In genomic region chr5:102971693-102972293, GRCh38 we compare ENCODE assay signal across 8 cellular contexts.
A peak's percentile ranks its signal among the peaks of the same experiment; 100 is the strongest.
DNase-seq lines count a peak whose midpoint lies in the region; ATAC-seq and TF ChIP-seq lines count a peak whose summit lies in the region.

No MANE protein-coding gene starts in this region.

- TF ChIP-seq POLR2A in adrenal gland (IDR thresholded peaks at IDR 0.05), result no peak

- no peaks in the 10 kb centered on the region for H3K4me1 ChIP-seq in adrenal gland (replicated peaks in 1 of 2)

- no peaks in the 10 kb centered on the region for H3K27me3 ChIP-seq in adrenal gland
- H3K27me3 ChIP-seq in kidney epithelial cell (ENCODE audit: control insufficient read depth, insufficient read depth, low read length), result no peaks in the 10 kb centered on the region

- H3K4me3 ChIP-seq in adrenal gland (no peak overlapping the region), kidney epithelial cell (ENCODE audit: low read depth, low read length) (no peak overlapping the region)

- intact Hi-C loops in adrenal gland (cut with DNase I), result loop anchor here in 1 of 2 donors (10.0 kb wide), 1 partner anchor 187 kb away; no protein-coding TSS in a partner anchor

- DNase-seq in NCI-H2196 (lab: John Stamatoyannopoulos, UW; ENCODE audit: unreplicated experiment), result peak; percentile 24
- DNase-seq in NCI-H2196 treated with DMSO at 0.1 percent for 48 hours (lab: John Stamatoyannopoulos, UW; ENCODE audit: unreplicated experiment), result no peak
- no peak for DNase-seq in adrenal gland
- no peak for DNase-seq in kidney epithelial cell (ENCODE audit: low read depth)

- no peaks in the 10 kb centered on the region for H3K9me3 ChIP-seq in adrenal gland (replicated peaks in 1 of 3)

- H3K27ac ChIP-seq in adrenal gland, result no peak overlapping the region

- H3K36me3 ChIP-seq in adrenal gland (replicated peaks in 1 of 2) (no peaks in the 10 kb centered on the region), kidney epithelial cell (ENCODE audit: control insufficient read depth, insufficient read depth, low read length) (no peaks in the 10 kb centered on the region)

- WGBS in adrenal gland, 4 donors, result 76 to 90% (median 87%) methylated on average over 1 of the region's 1 CpG

- peak; percentile 74 for ATAC-seq in HG03432 (IDR thresholded peaks at IDR 0.05; ENCODE audit: unreplicated experiment)
- ATAC-seq in GM21381 (IDR thresholded peaks at IDR 0.05; ENCODE audit: unreplicated experiment), result no peak
- no peak for ATAC-seq in GM18517 (IDR thresholded peaks at IDR 0.05; ENCODE audit: unreplicated experiment)
- no peak for ATAC-seq in GM21825 (IDR thresholded peaks at IDR 0.05; ENCODE audit: unreplicated experiment)

- TF ChIP-seq CTCF in adrenal gland (IDR thresholded peaks at IDR 0.05) (peak; percentile 35 to 64 (median 53)), kidney epithelial cell (IDR thresholded peaks at IDR 0.05; ENCODE audit: insufficient read depth, low read length, poor library complexity, severe bottlenecking) (peak; percentile 42)
